In genomic region chr2:25421746-25422431, GRCh38 we compare ENCODE assay signal across 15 cellular contexts.
A peak's percentile ranks its signal among the peaks of the same experiment; 100 is the strongest.
DNase-seq lines count a peak whose midpoint lies in the region; ATAC-seq and TF ChIP-seq lines count a peak whose summit lies in the region.
"Had no signal": no experiment of that assay in that cellular context is flagged by ENCODE, and none has a peak within 500 bp of the region (broad histone marks: within the 10 kb centered on the region; RNA-seq: fewer than 3 reads in every experiment).

No MANE protein-coding gene starts in this region.

- DNase-seq in stimulated activated effector memory CD8-positive, alpha-beta T cell treated with anti-CD3 and anti-CD28 coated beads, Interleukin-12 subunit alpha, Interleukin-12 subunit beta, amount 100 ng/mL, for 72 hours (ENCODE audit: low spot score in 2 of 2): no peak
- DNase-seq in HuH-7.5 (ENCODE audit: low spot score) (no peak), occipital lobe (lab: John Stamatoyannopoulos, UW) (no peak), upper lobe of right lung (no peak), mesothelial cell of epicardium (ENCODE audit: low spot score in 2 of 2, unreplicated experiment in 2 of 2) (no peak)
- DNase-seq: activated naive CD8-positive, alpha-beta T cell treated with anti-CD3 and anti-CD28 coated beads, Interleukin-2, amount 10 ng/mL, durations not matched to agents 7 days and 5 days; Calu3; NCI-H1417; stimulated activated naive CD4-positive, alpha-beta T cell treated with Interleukin-2 at 50 U/mL for 16 hours had no signal

- no peak overlapping the region for H3K4me3 Mint-ChIP-seq in stimulated activated effector memory CD8-positive, alpha-beta T cell treated with anti-CD3 and anti-CD28 coated beads, Interleukin-12 subunit alpha, Interleukin-12 subunit beta, amount 100 ng/mL, for 72 hours
- H3K4me3 Mint-ChIP-seq in mesothelial cell of epicardium: no peak overlapping the region
- H3K4me3 Mint-ChIP-seq: activated naive CD8-positive, alpha-beta T cell treated with anti-CD3 and anti-CD28 coated beads, Interleukin-2, amount 10 ng/mL, durations not matched to agents 7 days and 5 days; neural progenitor cell had no signal

- peak overlapping the region; percentile 81 for H3K27ac Mint-ChIP-seq in stimulated activated effector memory CD8-positive, alpha-beta T cell treated with anti-CD3 and anti-CD28 coated beads, Interleukin-12 subunit alpha, Interleukin-12 subunit beta, amount 100 ng/mL, for 72 hours
- H3K27ac Mint-ChIP-seq in mesothelial cell of epicardium: no peak overlapping the region
- H3K27ac Mint-ChIP-seq: neural progenitor cell had no signal

- H3K27me3 ChIP-seq in OCI-LY3 (ENCODE audit: low read depth, low read length): no peaks in the 10 kb centered on the region
- H3K27me3 ChIP-seq in upper lobe of right lung: no peaks in the 10 kb centered on the region
- H3K27me3 ChIP-seq: neural progenitor cell had no signal

- no peaks in the 10 kb centered on the region for H4K20me1 ChIP-seq in OCI-LY3 (ENCODE audit: insufficient read depth, low read length)

- H3K9me3 ChIP-seq in OCI-LY3 (ENCODE audit: insufficient read depth, low read length): no peaks in the 10 kb centered on the region
- no peaks in the 10 kb centered on the region for H3K9me3 ChIP-seq in upper lobe of right lung

- H3K4me3 ChIP-seq in OCI-LY3 (ENCODE audit: low read length) (peak overlapping the region; percentile 70), upper lobe of right lung (no peak overlapping the region)
- H3K4me3 ChIP-seq: coronary artery, neural progenitor cell had no signal

- peak overlapping the region; percentile 94 for H3K27ac ChIP-seq in OCI-LY3 (ENCODE audit: low read length)
- H3K27ac ChIP-seq in upper lobe of right lung: no peak overlapping the region
- H3K27ac ChIP-seq: coronary artery, neural progenitor cell had no signal

- peak overlapping the region; percentile 78 for H3K9ac ChIP-seq in OCI-LY3 (ENCODE audit: low read length)
- H3K9ac ChIP-seq: neural progenitor cell had no signal

- peak overlapping the region; percentile 84 for H3K4me2 ChIP-seq in OCI-LY3 (ENCODE audit: low read length)
- H3K4me2 ChIP-seq: neural progenitor cell had no signal

- no peak for TF ChIP-seq CTCF in OCI-LY3 (IDR thresholded peaks at IDR 0.05; ENCODE audit: low read depth, low read length)
- no peak for TF ChIP-seq CTCF in upper lobe of right lung (IDR thresholded peaks at IDR 0.05)
- no peak for TF ChIP-seq CTCF in mesothelial cell of epicardium (IDR thresholded peaks at IDR 0.05; ENCODE audit: unreplicated experiment)

- H3K9me3 Mint-ChIP-seq in stimulated activated effector memory CD8-positive, alpha-beta T cell treated with anti-CD3 and anti-CD28 coated beads, Interleukin-12 subunit alpha, Interleukin-12 subunit beta, amount 100 ng/mL, for 72 hours: no peaks in the 10 kb centered on the region
- H3K9me3 Mint-ChIP-seq in mesothelial cell of epicardium: no peaks in the 10 kb centered on the region
- H3K9me3 Mint-ChIP-seq: neural progenitor cell had no signal

- intact Hi-C loops in upper lobe of right lung (cut with DNase I): no loop called here

- H3K27me3 Mint-ChIP-seq in mesothelial cell of epicardium (ENCODE audit: low read depth): no peaks in the 10 kb centered on the region
- H3K27me3 Mint-ChIP-seq: activated naive CD8-positive, alpha-beta T cell treated with anti-CD3 and anti-CD28 coated beads, Interleukin-2, amount 10 ng/mL, durations not matched to agents 7 days and 5 days had no signal

- no peaks in the 10 kb centered on the region for H3K79me2 ChIP-seq in OCI-LY3 (ENCODE audit: low read length)

- peaks cover 89% of the 10 kb centered on the region for H3K4me1 ChIP-seq in OCI-LY3 (ENCODE audit: low read length)
- H3K4me1 ChIP-seq in upper lobe of right lung: no peaks in the 10 kb centered on the region
- H3K4me1 ChIP-seq: neural progenitor cell had no signal

- peaks cover 9% of the 10 kb centered on the region for H3K36me3 Mint-ChIP-seq in stimulated activated effector memory CD8-positive, alpha-beta T cell treated with anti-CD3 and anti-CD28 coated beads, Interleukin-12 subunit alpha, Interleukin-12 subunit beta, amount 100 ng/mL, for 72 hours
- peaks cover 15% of the 10 kb centered on the region for H3K36me3 Mint-ChIP-seq in mesothelial cell of epicardium

- ATAC-seq in HG02642 (IDR thresholded peaks at IDR 0.05; ENCODE audit: poor library complexity, unreplicated experiment): peak; percentile 23
- no peak for ATAC-seq in stimulated activated effector memory CD8-positive, alpha-beta T cell treated with anti-CD3 and anti-CD28 coated beads, Interleukin-12 subunit alpha, Interleukin-12 subunit beta, amount 100 ng/mL, for 72 hours
- no peak for ATAC-seq in upper lobe of right lung
- ATAC-seq: HCT116 had no signal

- no peak overlapping the region for H2AFZ ChIP-seq in OCI-LY3 (ENCODE audit: low read depth, low read length)
- H2AFZ ChIP-seq: neural progenitor cell had no signal

- H3K4me1 Mint-ChIP-seq in stimulated activated effector memory CD8-positive, alpha-beta T cell treated with anti-CD3 and anti-CD28 coated beads, Interleukin-12 subunit alpha, Interleukin-12 subunit beta, amount 100 ng/mL, for 72 hours: peaks cover 13% of the 10 kb centered on the region
- H3K4me1 Mint-ChIP-seq in mesothelial cell of epicardium: peaks cover 4% of the 10 kb centered on the region
- H3K4me1 Mint-ChIP-seq: neural progenitor cell had no signal

- H3K36me3 ChIP-seq in OCI-LY3 (replicated peaks; ENCODE audit: low read depth, low read length) (peaks cover 4% of the 10 kb centered on the region), upper lobe of right lung (peaks cover 8% of the 10 kb centered on the region)
- H3K36me3 ChIP-seq: neural progenitor cell had no signal

- peak; percentile 62 for TF ChIP-seq POLR2A in GM18526 (IDR thresholded peaks at IDR 0.05; ENCODE audit: extremely low read depth, insufficient read length)
